In the genomic region with DNA sequence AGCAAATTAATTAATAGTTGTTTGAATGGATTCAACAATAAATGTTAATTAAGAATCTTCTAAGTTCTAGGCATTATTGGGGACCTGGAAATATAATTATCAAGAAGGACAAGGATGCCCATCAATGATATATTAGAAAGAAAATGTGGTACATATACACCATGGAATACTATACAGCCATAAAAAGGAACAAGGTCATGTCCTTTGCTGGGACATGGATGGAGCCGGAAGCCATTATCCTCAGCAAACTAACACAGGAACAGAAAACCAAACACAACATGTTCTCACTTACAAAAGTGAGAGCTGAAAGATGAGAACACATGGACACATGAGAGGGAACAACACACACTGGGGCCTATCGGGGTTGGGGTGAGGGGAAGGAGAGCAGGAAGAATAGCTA, we compare ENCODE assay signal across 21 cellular contexts.
"Had no signal": no experiment of that assay in that cellular context is flagged by ENCODE, and none has a peak within 500 bp of the region (broad histone marks: within the 10 kb centered on the region; RNA-seq: fewer than 3 reads in every experiment).

No MANE protein-coding gene starts in this region.

- H3K27ac Mint-ChIP-seq: dendritic cell treated with granulocyte-macrophage colony-stimulating factor and Interleukin-4, amounts not matched to agents 40 ng/mL and 50 ng/mL, for 4 days; effector memory CD8-positive, alpha-beta T cell; endodermal cell; mesothelial cell of epicardium had no signal

- H3K27ac ChIP-seq: colonic mucosa, epithelial cell of prostate, gastrocnemius medialis, heart right ventricle, left lung, lower lobe of right lung had no signal

- ATAC-seq: effector memory CD8-positive, alpha-beta T cell; esophagus mucosa; gastrocnemius medialis; heart right ventricle; left cardiac atrium; left lung; left ventricle myocardium superior; lower lobe of right lung; mucosa of descending colon had no signal

- DNase-seq: colonic mucosa; cortex of kidney; effector CD8-positive, alpha-beta T cell; effector memory CD8-positive, alpha-beta T cell; endodermal cell; gastrocnemius medialis; glutamatergic neuron; head of caudate nucleus; heart right ventricle; hippocampal formation; left cardiac atrium; left lung; left ventricle myocardium superior; lower lobe of right lung; mesenchymal stem cell; mucosa of descending colon; naive B cell had no signal

- H3K36me3 Mint-ChIP-seq: mesothelial cell of epicardium, naive B cell had no signal

- H3K4me3 ChIP-seq: colonic mucosa, gastrocnemius medialis, heart right ventricle, left lung, lower lobe of right lung, mucosa of descending colon had no signal

- H3K36me3 ChIP-seq: colonic mucosa, gastrocnemius medialis, heart right ventricle, left lung, lower lobe of right lung had no signal

- H3K9me3 ChIP-seq: colonic mucosa, gastrocnemius medialis, heart right ventricle, left lung, lower lobe of right lung, mucosa of descending colon had no signal

- H3K9me3 Mint-ChIP-seq: dendritic cell treated with granulocyte-macrophage colony-stimulating factor and Interleukin-4, amounts not matched to agents 40 ng/mL and 50 ng/mL, for 4 days; effector memory CD8-positive, alpha-beta T cell; endodermal cell; mesothelial cell of epicardium; naive B cell had no signal

- H3K27me3 ChIP-seq: colonic mucosa, gastrocnemius medialis, heart right ventricle, left lung had no signal

- H3K4me3 Mint-ChIP-seq: dendritic cell treated with granulocyte-macrophage colony-stimulating factor and Interleukin-4, amounts not matched to agents 40 ng/mL and 50 ng/mL, for 4 days; effector memory CD8-positive, alpha-beta T cell; endodermal cell; mesothelial cell of epicardium had no signal
